Comparison of ENCODE assay signal across 28 cellular contexts in genomic region chr7:54782314-54782713, GRCh38.
"Had no signal": no experiment of that assay in that cellular context is flagged by ENCODE, and none has a peak within 500 bp of the region (broad histone marks: within the 10 kb centered on the region; RNA-seq: fewer than 3 reads in every experiment).

No MANE protein-coding gene starts in this region.

- ATAC-seq: activated CD8-positive, alpha-beta T cell treated with anti-CD3 and anti-CD28 coated beads for 36 hours; activated naive CD8-positive, alpha-beta T cell treated with anti-CD3 and anti-CD28 coated beads, Interleukin-2, amount 50 U/mL, for 24 hours; activated T-cell treated with anti-CD3 and anti-CD28 coated beads, Interleukin-2, amount 50 U/mL, for 4 hours; activated T-helper 17 cell treated with anti-CD3 and anti-CD28 coated beads, Interleukin-2, amount 50 U/mL, for 72 hours; body of pancreas; effector memory CD8-positive, alpha-beta T cell; foreskin keratinocyte; gastrocnemius medialis; heart left ventricle had no signal

- H3K4me3 Mint-ChIP-seq: activated CD8-positive, alpha-beta T cell treated with anti-CD3 and anti-CD28 coated beads for 36 hours; activated naive CD4-positive, alpha-beta T cell treated with anti-CD3 and anti-CD28 coated beads for 36 hours; activated naive CD4-positive, alpha-beta T cell treated with anti-CD3 and anti-CD28 coated beads, Interleukin-2, amount 50 U/mL, for 24 hours; activated naive CD8-positive, alpha-beta T cell treated with anti-CD3 and anti-CD28 coated beads for 36 hours; activated naive CD8-positive, alpha-beta T cell treated with anti-CD3 and anti-CD28 coated beads, Interleukin-2, amount 50 U/mL, for 24 hours; activated T-cell treated with anti-CD3 and anti-CD28 coated beads, Interleukin-2, amount 50 U/mL, for 4 hours; activated T-helper 17 cell treated with anti-CD3 and anti-CD28 coated beads, Interleukin-2, amount 50 U/mL, for 72 hours; effector memory CD8-positive, alpha-beta T cell had no signal

- H3K27me3 ChIP-seq: adrenal gland, body of pancreas, esophagus muscularis mucosa, foreskin keratinocyte, gastrocnemius medialis, heart left ventricle had no signal

- H3K36me3 Mint-ChIP-seq: activated naive CD4-positive, alpha-beta T cell treated with anti-CD3 and anti-CD28 coated beads, Interleukin-2, amount 50 U/mL, for 24 hours; activated naive CD8-positive, alpha-beta T cell treated with anti-CD3 and anti-CD28 coated beads for 36 hours had no signal

- H3K9me3 Mint-ChIP-seq: activated CD8-positive, alpha-beta T cell treated with anti-CD3 and anti-CD28 coated beads for 36 hours; activated naive CD4-positive, alpha-beta T cell treated with anti-CD3 and anti-CD28 coated beads for 36 hours; activated T-helper 17 cell treated with anti-CD3 and anti-CD28 coated beads, Interleukin-2, amount 50 U/mL, for 72 hours; effector memory CD8-positive, alpha-beta T cell had no signal

- H3K27ac Mint-ChIP-seq: activated CD8-positive, alpha-beta T cell treated with anti-CD3 and anti-CD28 coated beads for 36 hours; activated naive CD4-positive, alpha-beta T cell treated with anti-CD3 and anti-CD28 coated beads for 36 hours; activated naive CD4-positive, alpha-beta T cell treated with anti-CD3 and anti-CD28 coated beads, Interleukin-2, amount 50 U/mL, for 24 hours; activated naive CD8-positive, alpha-beta T cell treated with anti-CD3 and anti-CD28 coated beads for 36 hours; activated naive CD8-positive, alpha-beta T cell treated with anti-CD3 and anti-CD28 coated beads, Interleukin-2, amount 50 U/mL, for 24 hours; activated T-helper 17 cell treated with anti-CD3 and anti-CD28 coated beads, Interleukin-2, amount 50 U/mL, for 72 hours; effector memory CD8-positive, alpha-beta T cell had no signal

- H3K4me1 ChIP-seq: adrenal gland, body of pancreas, esophagus muscularis mucosa, foreskin keratinocyte, gastrocnemius medialis, heart left ventricle had no signal

- H3K4me3 ChIP-seq: adrenal gland, body of pancreas, esophagus muscularis mucosa, gastrocnemius medialis, heart left ventricle had no signal

- DNase-seq: activated CD4-positive, alpha-beta T cell treated with anti-CD3 and anti-CD28 coated beads for 48 hours; activated CD4-positive, alpha-beta T cell treated with anti-CD3 and anti-CD28 coated beads, Interleukin-2, amount 50 U/mL, for 1 hour; activated CD4-positive, alpha-beta T cell treated with anti-CD3 and anti-CD28 coated beads, Interleukin-2, amount 50 U/mL, for 48 hours; activated CD8-positive, alpha-beta memory T cell treated with anti-CD3 and anti-CD28 coated beads for 24 hours; activated CD8-positive, alpha-beta T cell treated with anti-CD3 and anti-CD28 coated beads for 36 hours; activated effector memory CD4-positive, alpha-beta T cell treated with Interleukin-2 at 50 U/mL for 16 hours; activated naive CD4-positive, alpha-beta T cell treated with anti-CD3 and anti-CD28 coated beads for 36 hours; activated naive CD8-positive, alpha-beta T cell treated with anti-CD3 and anti-CD28 coated beads for 36 hours; activated naive CD8-positive, alpha-beta T cell treated with anti-CD3 and anti-CD28 coated beads, Interleukin-2, amount 50 U/mL, for 24 hours; activated T-cell treated with anti-CD3 and anti-CD28 coated beads, Interleukin-2, amount 50 U/mL, for 4 hours; amygdala; aorta; body of pancreas; caudate nucleus; cortex of kidney; dermis blood vessel endothelial cell; effector CD4-positive, alpha-beta T cell; effector memory CD8-positive, alpha-beta T cell; erythroblast; foreskin keratinocyte; gastrocnemius medialis; glutamatergic neuron; heart left ventricle; T-helper 2 cell had no signal

- H3K4me1 Mint-ChIP-seq: activated naive CD4-positive, alpha-beta T cell treated with anti-CD3 and anti-CD28 coated beads, Interleukin-2, amount 50 U/mL, for 24 hours; activated naive CD8-positive, alpha-beta T cell treated with anti-CD3 and anti-CD28 coated beads for 36 hours; activated naive CD8-positive, alpha-beta T cell treated with anti-CD3 and anti-CD28 coated beads, Interleukin-2, amount 50 U/mL, for 24 hours; activated T-helper 17 cell treated with anti-CD3 and anti-CD28 coated beads, Interleukin-2, amount 50 U/mL, for 72 hours had no signal

- H3K27ac ChIP-seq: adrenal gland, body of pancreas, esophagus muscularis mucosa, foreskin keratinocyte, gastrocnemius medialis, heart left ventricle had no signal

- H3K27me3 Mint-ChIP-seq: activated naive CD8-positive, alpha-beta T cell treated with anti-CD3 and anti-CD28 coated beads, Interleukin-2, amount 50 U/mL, for 24 hours had no signal

- H3K9me3 ChIP-seq: adrenal gland, body of pancreas, esophagus muscularis mucosa, gastrocnemius medialis, heart left ventricle had no signal

- H3K36me3 ChIP-seq: adrenal gland, esophagus muscularis mucosa, gastrocnemius medialis, heart left ventricle had no signal
